9 cellular contexts compared by ENCODE assay signal in genomic region chr13:45206340-45206739, GRCh38. TPM values are rescaled to one million over a fixed set of nuclear protein-coding genes. Genes with fewer than 3 reads are reported as not detected.
DNase-seq lines count a peak whose midpoint lies in the region; ATAC-seq, FAIRE-seq and TF ChIP-seq lines count a peak whose summit lies in the region.
"Had no signal": no experiment of that assay in that cellular context is flagged by ENCODE, and none has a peak within 500 bp of the region (broad histone marks: within the 10 kb centered on the region; RNA-seq: fewer than 3 reads in every experiment).

No MANE protein-coding gene starts in this region.

- peak overlapping the region; percentile 75 for H2AK5ac ChIP-seq in mesenchymal stem cell (ENCODE audit: low read length, severe bottlenecking)

- H4K8ac ChIP-seq in mesenchymal stem cell (ENCODE audit: low read length), result no peak overlapping the region

- H3K36me3 ChIP-seq in astrocyte (ENCODE audit: insufficient read depth, low read length) (peaks cover 11% of the 10 kb centered on the region), mesenchymal stem cell (ENCODE audit: control insufficient read depth in 1 of 2, insufficient read depth in 2 of 2, low read depth in 1 of 2, low read length in 2 of 2) (peaks cover 5 to 13% of the 10 kb centered on the region in 2 experiments)

- H3K9ac ChIP-seq in astrocyte (ENCODE audit: low read length) (peak overlapping the region; percentile 81), mesenchymal stem cell (ENCODE audit: low read length) (peak overlapping the region; percentile 66)

- no peak overlapping the region for H3K4me3 Mint-ChIP-seq in astrocyte (ENCODE audit: unreplicated experiment)

- H3K23ac ChIP-seq in mesenchymal stem cell (ENCODE audit: low read length in 2 of 2), result no peak overlapping the region

- H2BK15ac ChIP-seq in mesenchymal stem cell (ENCODE audit: low read depth, poor library complexity, severe bottlenecking), result no peak overlapping the region

- H3K27me3 ChIP-seq in astrocyte (ENCODE audit: insufficient read depth, low read length), result no peaks in the 10 kb centered on the region
- no peaks in the 10 kb centered on the region for H3K27me3 ChIP-seq in mesenchymal stem cell (ENCODE audit: control insufficient read depth in 1 of 2, insufficient read depth in 1 of 2, low read length in 2 of 2)

- no peaks in the 10 kb centered on the region for H3K27me3 Mint-ChIP-seq in astrocyte (ENCODE audit: low read depth, unreplicated experiment)

- peak overlapping the region; percentile 94 for H3K27ac Mint-ChIP-seq in astrocyte (ENCODE audit: unreplicated experiment)

- TF ChIP-seq CTCF in GM12864 (IDR thresholded peaks at IDR 0.05; ENCODE audit: low read depth, low read length, missing control alignments) (no peak), astrocyte (IDR thresholded peaks at IDR 0.05; ENCODE audit: insufficient read depth, low read depth, low read length) (no peak)

- no peak overlapping the region for H3K14ac ChIP-seq in mesenchymal stem cell (ENCODE audit: low read length in 2 of 2)

- H3K9me3 ChIP-seq in astrocyte (ENCODE audit: insufficient read depth, low read depth, low read length), result no peaks in the 10 kb centered on the region
- no peaks in the 10 kb centered on the region for H3K9me3 ChIP-seq in mesenchymal stem cell (ENCODE audit: control insufficient read depth, low read length)

- peaks cover 22% of the 10 kb centered on the region for H3K36me3 Mint-ChIP-seq in astrocyte (ENCODE audit: low read depth, unreplicated experiment)

- peaks cover 38% of the 10 kb centered on the region for H3K79me2 ChIP-seq in astrocyte (ENCODE audit: insufficient read depth, low read length)

- no peak overlapping the region for H2BK12ac ChIP-seq in mesenchymal stem cell (ENCODE audit: low read length in 2 of 2)

- H2AFZ ChIP-seq in astrocyte (ENCODE audit: low read depth, low read length) (no peak overlapping the region), mesenchymal stem cell (ENCODE audit: low read depth, low read length) (no peak overlapping the region)

- H3K4me1 Mint-ChIP-seq in astrocyte (ENCODE audit: low read depth, unreplicated experiment), result peaks cover 53% of the 10 kb centered on the region

- H2BK120ac ChIP-seq in mesenchymal stem cell (ENCODE audit: low read depth, low read length), result no peak overlapping the region

- H4K20me1 ChIP-seq in astrocyte (ENCODE audit: insufficient read depth, low read length), result no peaks in the 10 kb centered on the region

- H3K4me3 ChIP-seq in GM12864 (ENCODE audit: low read depth, low read length) (no peak overlapping the region), astrocyte (ENCODE audit: insufficient read depth, low read depth, low read length) (peak overlapping the region; percentile 2), mesenchymal stem cell (ENCODE audit: insufficient read depth in 1 of 2, low read depth in 1 of 2, low read length in 2 of 2) (no peak overlapping the region)
- H3K4me3 ChIP-seq: K562 had no signal

- H3K4me1 ChIP-seq in astrocyte (ENCODE audit: insufficient read depth, low read length), result peaks cover 28% of the 10 kb centered on the region
- peaks cover 5% of the 10 kb centered on the region for H3K4me1 ChIP-seq in mesenchymal stem cell (ENCODE audit: control insufficient read depth, insufficient read depth, low read depth, low read length)

- no peak overlapping the region for H3K4ac ChIP-seq in mesenchymal stem cell (ENCODE audit: low read depth in 1 of 2, low read length in 2 of 2)

- peak overlapping the region; percentile 93 for H3K27ac ChIP-seq in astrocyte (ENCODE audit: low read depth, low read length)
- H3K27ac ChIP-seq in mesenchymal stem cell (ENCODE audit: low read length, poor library complexity, severe bottlenecking), result peak overlapping the region; percentile 100

- H3K18ac ChIP-seq in mesenchymal stem cell (ENCODE audit: low read depth in 1 of 2, low read length in 2 of 2), result no peak overlapping the region

- no peak overlapping the region for H4K91ac ChIP-seq in mesenchymal stem cell (ENCODE audit: low read length)

- H2BK5ac ChIP-seq in mesenchymal stem cell (ENCODE audit: low read depth, low read length, poor library complexity, severe bottlenecking), result peak overlapping the region; percentile 92

- H3K4me2 ChIP-seq in astrocyte (ENCODE audit: low read length) (peak overlapping the region; percentile 69), mesenchymal stem cell (ENCODE audit: low read length, poor library complexity, severe bottlenecking) (no peak overlapping the region)

- H3K79me1 ChIP-seq in mesenchymal stem cell (replicated peaks; ENCODE audit: low read length, poor library complexity, severe bottlenecking), result peaks cover 19% of the 10 kb centered on the region

- FAIRE-seq in astrocyte (lab: Jason Lieb, UNC), result peak; percentile 95
- FAIRE-seq: K562 had no signal

- no peaks in the 10 kb centered on the region for H3K9me3 Mint-ChIP-seq in astrocyte (ENCODE audit: unreplicated experiment)

- ATAC-seq in HG02798 (IDR thresholded peaks at IDR 0.05; ENCODE audit: poor library complexity, unreplicated experiment) (peak; percentile 53), HG03521 (IDR thresholded peaks at IDR 0.05; ENCODE audit: unreplicated experiment) (no peak)
- ATAC-seq: K562 had no signal

- DNase-seq in GM12864 (ENCODE audit: low read depth), result peak; percentile 16
- DNase-seq in astrocyte (ENCODE audit: low read depth), result peak; percentile 97
- DNase-seq in mesenchymal stem cell, result peak; percentile 89
- DNase-seq in cerebellar nuclear complex (lab: John Stamatoyannopoulos, UW), result no peak
- no peak for DNase-seq in NCI-H2029 (lab: John Stamatoyannopoulos, UW)
- no peak for DNase-seq in activated CD8-positive, alpha-beta memory T cell treated with anti-CD3 and anti-CD28 coated beads for 24 hours

RNA-seq across cellular contexts. Expression of gene KCTD4, which starts 5.5 kb away (rescaled TPM):
- 0.41 and 0.64 TPM in 2 replicates for total RNA-seq in astrocyte
- polyA plus RNA-seq in mesenchymal stem cell (2013, experiment 1 of 2), result not detected
- polyA plus RNA-seq in mesenchymal stem cell (2013, experiment 2 of 2), result not detected
- total RNA-seq: K562 had no signal
- polyA plus RNA-seq: K562 had no signal

Comparison
In these comparisons a context has a peak if more than half of its experiments do, and no peak if none do; other contexts are left out.
1. DNase-seq: peak in GM12864 (single experiment), astrocyte (single experiment) and mesenchymal stem cell (single experiment); none in cerebellar nuclear complex (0 of 2), NCI-H2029 (single experiment) and activated CD8-positive, alpha-beta memory T cell treated with anti-CD3 and anti-CD28 coated beads for 24 hours (single experiment).